Comparison of ENCODE assay signal across 8 cellular contexts in the genomic region with DNA sequence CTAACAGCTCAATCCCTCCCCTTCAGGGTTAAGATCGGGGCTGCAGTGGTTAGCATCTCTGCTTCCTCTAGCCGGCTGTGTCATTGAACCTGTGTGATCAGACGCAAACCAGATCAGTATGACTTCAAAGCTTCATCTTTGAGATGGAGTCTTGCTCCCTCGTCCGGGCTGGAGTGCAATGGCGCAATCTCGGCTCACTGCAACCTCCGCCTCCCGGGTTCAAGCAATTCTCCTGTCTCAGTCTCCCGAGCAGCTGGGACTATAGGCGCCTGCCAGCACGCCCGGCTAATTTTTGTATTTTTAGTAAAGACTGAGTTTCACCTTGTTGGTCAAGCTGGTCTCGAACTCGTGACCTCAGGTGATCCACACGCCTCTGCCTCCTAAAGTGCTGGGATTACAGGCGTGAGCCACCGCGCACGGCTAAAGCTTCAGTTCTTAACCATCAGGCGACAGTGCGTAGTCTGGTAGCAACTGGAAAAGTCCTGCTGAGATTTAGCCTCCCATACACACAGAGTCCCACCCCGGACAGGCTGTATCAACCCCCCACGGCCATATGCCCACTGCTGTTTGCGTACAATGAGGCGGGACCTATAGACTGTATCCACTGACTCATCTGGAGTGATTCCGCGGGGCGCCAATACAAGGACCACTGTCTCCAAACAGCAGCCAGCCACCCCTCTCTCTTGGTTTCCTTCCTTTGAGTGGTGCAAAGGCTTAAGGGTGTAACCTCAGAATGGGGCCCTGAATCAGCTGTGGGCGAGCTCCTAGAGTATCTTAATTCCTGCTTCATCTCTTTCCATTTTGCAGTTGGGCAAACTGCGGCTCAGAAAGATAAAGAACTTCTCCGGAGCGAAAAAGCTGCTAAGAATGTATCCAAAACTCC. TPM values are rescaled to one million over a fixed set of nuclear protein-coding genes. Genes with fewer than 3 reads are reported as not detected.
DNase-seq lines count a peak whose midpoint lies in the region; ATAC-seq and TF ChIP-seq lines count a peak whose summit lies in the region.

No MANE protein-coding gene starts in this region.

- peak overlapping the region; percentile 95; the same call in 1 of the 2 replicates for H3K27ac ChIP-seq in HUES64 (ENCODE audit: low read depth, low read length)
- peak overlapping the region; percentile 99 for H3K27ac ChIP-seq in upper lobe of right lung

- peaks cover 3% of the 10 kb centered on the region for H3K36me3 Mint-ChIP-seq in activated naive CD4-positive, alpha-beta T cell treated with anti-CD3 and anti-CD28 coated beads, Interleukin-2, amount 50 U/mL, for 24 hours

- peak overlapping the region; percentile 97 for H3K9ac ChIP-seq in HUES64 (ENCODE audit: low read depth, low read length)

- H3K36me3 ChIP-seq in HUES64 (ENCODE audit: insufficient read depth, low read length) (peaks cover 7% of the 10 kb centered on the region), upper lobe of right lung (no peaks in the 10 kb centered on the region)

- no peaks in the 10 kb centered on the region for H3K9me3 Mint-ChIP-seq in activated naive CD4-positive, alpha-beta T cell treated with anti-CD3 and anti-CD28 coated beads, Interleukin-2, amount 50 U/mL, for 24 hours

- no peaks in the 10 kb centered on the region for H3K27me3 Mint-ChIP-seq in activated naive CD4-positive, alpha-beta T cell treated with anti-CD3 and anti-CD28 coated beads, Interleukin-2, amount 50 U/mL, for 24 hours

- peak; percentile 36 for ATAC-seq in GM21423 (IDR thresholded peaks at IDR 0.05; ENCODE audit: unreplicated experiment)
- peak; percentile 73 for ATAC-seq in Right ventricle myocardium superior (ENCODE audit: poor library complexity)
- peak; percentile 69 for ATAC-seq in upper lobe of right lung

- peak overlapping the region; percentile 100 for H3K27ac Mint-ChIP-seq in activated naive CD4-positive, alpha-beta T cell treated with anti-CD3 and anti-CD28 coated beads, Interleukin-2, amount 50 U/mL, for 24 hours

- intact Hi-C loops in Right ventricle myocardium superior (cut with DNase I) (no loop called here), upper lobe of right lung (cut with DNase I) (no loop called here)

- DNase-seq in DMS 273 treated with DMSO at 0.1 percent for 48 hours (lab: John Stamatoyannopoulos, UW) (peak; percentile 75), SK-N-DZ (ENCODE audit: low spot score) (peak; percentile 81), Right ventricle myocardium superior (peak; percentile 62), pons (ENCODE audit: low spot score) (peak; percentile 85), upper lobe of right lung (peak; percentile 76)

- H3K4me3 ChIP-seq in HUES64 (ENCODE audit: low read length) (peak overlapping the region; percentile 98), upper lobe of right lung (peak overlapping the region; percentile 99)

- TF ChIP-seq CTCF in upper lobe of right lung (IDR thresholded peaks at IDR 0.05), result no peak

- H3K9me3 ChIP-seq in HUES64 (ENCODE audit: insufficient read depth, low read depth, low read length) (no peaks in the 10 kb centered on the region), upper lobe of right lung (no peaks in the 10 kb centered on the region)

- no peaks in the 10 kb centered on the region for H3K27me3 ChIP-seq in HUES64 (ENCODE audit: insufficient read depth, low read length)
- H3K27me3 ChIP-seq in upper lobe of right lung, result no peaks in the 10 kb centered on the region

- H3K4me1 ChIP-seq in HUES64 (ENCODE audit: insufficient read depth, low read length) (peaks cover 8% of the 10 kb centered on the region), upper lobe of right lung (peaks cover 17% of the 10 kb centered on the region)

- peak overlapping the region; percentile 97 for H3K4me3 Mint-ChIP-seq in activated naive CD4-positive, alpha-beta T cell treated with anti-CD3 and anti-CD28 coated beads, Interleukin-2, amount 50 U/mL, for 24 hours

- peaks cover 56% of the 10 kb centered on the region for H3K4me1 Mint-ChIP-seq in activated naive CD4-positive, alpha-beta T cell treated with anti-CD3 and anti-CD28 coated beads, Interleukin-2, amount 50 U/mL, for 24 hours

- WGBS in HUES64, result 17% methylated on average over 33 of the region's 33 CpGs

RNA-seq across cellular contexts. Expression of a gene that starts 23.3 kb away (rescaled TPM):
- polyA plus RNA-seq in HUES64 (2013, experiment 1 of 2), result not detected
- polyA plus RNA-seq in HUES64 (2013, experiment 2 of 2), result not detected
- polyA plus RNA-seq in SK-N-DZ (2014; cell fraction: cytosol; rRNA removed), result not detected in 2 replicates
- polyA plus RNA-seq in SK-N-DZ (2014; cell fraction: nucleus; rRNA removed), result not detected in 2 replicates
- total RNA-seq in Right ventricle myocardium superior (not detected), upper lobe of right lung (not detected)

RNA-seq across cellular contexts. Expression of a gene that starts 27.8 kb away (rescaled TPM):
- polyA plus RNA-seq in HUES64 (2013, experiment 1 of 2), result 160 TPM
- polyA plus RNA-seq in HUES64 (2013, experiment 2 of 2), result 179 TPM
- polyA plus RNA-seq in SK-N-DZ (2014; cell fraction: cytosol; rRNA removed), result 143 and 173 TPM in 2 replicates
- 55.2 and 70.2 TPM in 2 replicates for polyA plus RNA-seq in SK-N-DZ (2014; cell fraction: nucleus; rRNA removed)
- total RNA-seq in Right ventricle myocardium superior (137 TPM), upper lobe of right lung (234 TPM)

RNA-seq across cellular contexts. Expression of a gene that starts 47.9 kb away (rescaled TPM):
- polyA plus RNA-seq in HUES64 (2013, experiment 1 of 2), result not detected
- not detected for polyA plus RNA-seq in HUES64 (2013, experiment 2 of 2)
- polyA plus RNA-seq in SK-N-DZ (2014; cell fraction: cytosol; rRNA removed), result not detected in 2 replicates
- polyA plus RNA-seq in SK-N-DZ (2014; cell fraction: nucleus; rRNA removed), result not detected in 2 replicates
- total RNA-seq in Right ventricle myocardium superior (not detected), upper lobe of right lung (not detected)

Comparison
In these comparisons a context has a peak if more than half of its experiments do, and no peak if none do; other contexts are left out.
1. Peak in every context shown above with its lines: DNase-seq, ATAC-seq, H3K4me3 ChIP-seq and H3K27ac ChIP-seq.